24 cellular contexts compared by ENCODE assay signal in the genomic region with DNA sequence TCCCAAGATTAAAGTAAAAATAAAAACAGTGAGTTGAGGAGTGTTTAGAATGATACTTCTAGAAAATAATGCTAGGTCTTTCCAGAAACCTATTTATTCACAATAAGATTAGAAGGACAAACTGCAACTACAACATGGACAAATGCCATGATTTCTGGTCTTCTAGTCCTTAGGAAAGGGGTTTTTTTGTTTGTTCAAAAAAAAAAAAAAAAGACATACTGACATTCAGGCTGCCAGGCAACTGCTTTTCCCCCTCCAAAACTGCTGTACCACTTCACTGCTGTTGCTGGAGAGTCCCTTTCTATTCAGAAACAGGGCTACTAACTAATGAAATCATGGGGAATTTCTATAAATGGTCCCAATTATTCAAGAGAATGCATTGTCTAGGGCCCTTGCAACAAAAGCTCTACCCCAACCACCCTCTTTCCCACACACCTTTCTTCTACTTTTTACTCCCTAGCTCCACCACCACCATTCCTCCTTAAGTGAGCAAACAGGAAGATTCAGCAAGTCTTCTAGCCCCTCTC. TPM values are rescaled to one million over a fixed set of nuclear protein-coding genes. Genes with fewer than 3 reads are reported as not detected.
DNase-seq lines count a peak whose midpoint lies in the region; ATAC-seq, FAIRE-seq and TF ChIP-seq lines count a peak whose summit lies in the region.
"Had no signal": no experiment of that assay in that cellular context is flagged by ENCODE, and none has a peak within 500 bp of the region (broad histone marks: within the 10 kb centered on the region; RNA-seq: fewer than 3 reads in every experiment).

No MANE protein-coding gene starts in this region.

- no peak for TF ChIP-seq CTCF in neural progenitor cell (IDR thresholded peaks at IDR 0.05)

- no peaks in the 10 kb centered on the region for H3K27me3 Mint-ChIP-seq in neural progenitor cell (ENCODE audit: insufficient read depth, low read depth)
- H3K27me3 Mint-ChIP-seq in activated T-cell treated with anti-CD3 and anti-CD28 coated beads, Interleukin-2, amount 50 U/mL, for 24 hours = peaks cover 36% of the 10 kb centered on the region
- H3K27me3 Mint-ChIP-seq in naive thymus-derived CD8-positive, alpha-beta T cell = peaks cover 20 to 43% (median 27%) of the 10 kb centered on the region in 5 donors

- peaks cover 81% of the 10 kb centered on the region for H3K4me1 Mint-ChIP-seq in neural progenitor cell
- H3K4me1 Mint-ChIP-seq in activated T-cell treated with anti-CD3 and anti-CD28 coated beads, Interleukin-2, amount 50 U/mL, for 24 hours (ENCODE audit: low read depth) = no peaks in the 10 kb centered on the region
- H3K4me1 Mint-ChIP-seq in naive thymus-derived CD8-positive, alpha-beta T cell = peaks cover 0 to 33% (median 3%) of the 10 kb centered on the region in 4 donors
- H3K4me1 Mint-ChIP-seq: activated CD4-positive, alpha-beta T cell treated with anti-CD3 and anti-CD28 coated beads for 36 hours had no signal

- no peaks in the 10 kb centered on the region for H3K9me3 Mint-ChIP-seq in neural progenitor cell
- H3K9me3 Mint-ChIP-seq in activated T-cell treated with anti-CD3 and anti-CD28 coated beads, Interleukin-2, amount 50 U/mL, for 24 hours = no peaks in the 10 kb centered on the region
- peaks cover 0 to 4% (median 0%) of the 10 kb centered on the region in 9 donors for H3K9me3 Mint-ChIP-seq in naive thymus-derived CD8-positive, alpha-beta T cell

- H3F3A ChIP-seq in neural progenitor cell (ENCODE audit: low read depth) = peaks cover 39% of the 10 kb centered on the region

- 0 out of 2 replicates have a peak overlapping the region, but pooled peaks have one; percentile 32 for H3K27ac ChIP-seq in HUES6 (ENCODE audit: low read depth, low read length)
- peak overlapping the region; percentile 78 for H3K27ac ChIP-seq in neural progenitor cell
- H3K27ac ChIP-seq: left lung, spleen had no signal

- H3K4me3 Mint-ChIP-seq in neural progenitor cell = peak overlapping the region; percentile 69
- H3K4me3 Mint-ChIP-seq in activated T-cell treated with anti-CD3 and anti-CD28 coated beads, Interleukin-2, amount 50 U/mL, for 24 hours = no peak overlapping the region
- no peak overlapping the region for H3K4me3 Mint-ChIP-seq in naive thymus-derived CD8-positive, alpha-beta T cell
- H3K4me3 Mint-ChIP-seq: activated CD4-positive, alpha-beta T cell treated with anti-CD3 and anti-CD28 coated beads for 36 hours; activated T-cell treated with anti-CD3 and anti-CD28 coated beads, Interleukin-2, amount 50 U/mL, for 72 hours had no signal

- H3K27ac Mint-ChIP-seq in neural progenitor cell = peak overlapping the region; percentile 92
- no peak overlapping the region for H3K27ac Mint-ChIP-seq in activated T-cell treated with anti-CD3 and anti-CD28 coated beads, Interleukin-2, amount 50 U/mL, for 24 hours
- peak overlapping the region in 1 of 10 donors; percentile 60 for H3K27ac Mint-ChIP-seq in naive thymus-derived CD8-positive, alpha-beta T cell
- H3K27ac Mint-ChIP-seq: activated CD4-positive, alpha-beta T cell treated with anti-CD3 and anti-CD28 coated beads for 36 hours; activated T-cell treated with anti-CD3 and anti-CD28 coated beads, Interleukin-2, amount 50 U/mL, for 72 hours had no signal

- POLR2A ChIA-PET in naive thymus-derived CD8-positive, alpha-beta T cell (lab: Charles Lee) = no interaction called here

- no peaks in the 10 kb centered on the region for H3K9me3 ChIP-seq in HUES6 (ENCODE audit: control insufficient read depth, insufficient read depth, low read depth, low read length)
- no peaks in the 10 kb centered on the region for H3K9me3 ChIP-seq in endocrine pancreas (ENCODE audit: control insufficient read depth, low read length)
- H3K9me3 ChIP-seq in neural progenitor cell (ENCODE audit: low read depth) = no peaks in the 10 kb centered on the region
- H3K9me3 ChIP-seq: left lung, mucosa of descending colon, spleen had no signal

- no peak overlapping the region for H2AFZ ChIP-seq in neural progenitor cell (replicated peaks)

- H3K4me3 ChIP-seq in HUES6 (ENCODE audit: low read depth, low read length) (peak overlapping the region; percentile 7; the same call in 1 of the 2 replicates), endocrine pancreas (ENCODE audit: control insufficient read depth, insufficient read depth, low read length) (peak overlapping the region; percentile 14), neural progenitor cell (peak overlapping the region; percentile 4)
- H3K4me3 ChIP-seq: left lung, mucosa of descending colon, spleen had no signal

- no peak for ATAC-seq in GM21825 (IDR thresholded peaks at IDR 0.05; ENCODE audit: unreplicated experiment)
- no peak for ATAC-seq in naive thymus-derived CD8-positive, alpha-beta T cell
- ATAC-seq: activated CD4-positive, alpha-beta T cell treated with anti-CD3 and anti-CD28 coated beads for 36 hours; activated T-cell treated with anti-CD3 and anti-CD28 coated beads, Interleukin-2, amount 50 U/mL, for 72 hours; left lung; mucosa of descending colon had no signal

- no peaks in the 10 kb centered on the region for H3K27me3 ChIP-seq in HUES6 (ENCODE audit: control insufficient read depth, insufficient read depth, low read length)
- H3K27me3 ChIP-seq in endocrine pancreas (ENCODE audit: control insufficient read depth, insufficient read depth, low read length) = no peaks in the 10 kb centered on the region
- no peaks in the 10 kb centered on the region for H3K27me3 ChIP-seq in neural progenitor cell

- H3K9ac ChIP-seq in HUES6 (ENCODE audit: low read length) (no peak overlapping the region), endocrine pancreas (ENCODE audit: control insufficient read depth, insufficient read depth, low read length) (no peak overlapping the region), neural progenitor cell (no peak overlapping the region)

- H3K36me3 Mint-ChIP-seq in neural progenitor cell = peaks cover 11% of the 10 kb centered on the region
- no peaks in the 10 kb centered on the region for H3K36me3 Mint-ChIP-seq in activated T-cell treated with anti-CD3 and anti-CD28 coated beads, Interleukin-2, amount 50 U/mL, for 24 hours (ENCODE audit: low read depth)
- H3K36me3 Mint-ChIP-seq in naive thymus-derived CD8-positive, alpha-beta T cell = no peaks in the 10 kb centered on the region

- FAIRE-seq in G401.6 (lab: Jason Lieb, UNC) = peak; percentile 27
- FAIRE-seq: GM19239 had no signal

- peaks cover 100% of the 10 kb centered on the region for H3K79me2 ChIP-seq in neural progenitor cell (ENCODE audit: low read depth)

- H3K4me2 ChIP-seq in neural progenitor cell = peak overlapping the region; percentile 98

- H3K36me3 ChIP-seq in HUES6 (ENCODE audit: control insufficient read depth, insufficient read depth, low read length) = no peaks in the 10 kb centered on the region; the same call in 1 of the 2 replicates
- H3K36me3 ChIP-seq in endocrine pancreas (ENCODE audit: control insufficient read depth, insufficient read depth, low read length) = no peaks in the 10 kb centered on the region
- H3K36me3 ChIP-seq in neural progenitor cell = peaks cover 4% of the 10 kb centered on the region
- H3K36me3 ChIP-seq: left lung, spleen had no signal

- DNase-seq in neural progenitor cell (ENCODE audit: low spot score) (no peak), NCI-H82 (lab: John Stamatoyannopoulos, UW) (no peak)
- DNase-seq in activated T-cell treated with anti-CD3 and anti-CD28 coated beads, Interleukin-2, amount 50 U/mL, for 24 hours = no peak
- DNase-seq in naive thymus-derived CD8-positive, alpha-beta T cell = no peak
- DNase-seq: activated CD4-positive, alpha-beta T cell treated with anti-CD3 and anti-CD28 coated beads for 36 hours; activated naive CD4-positive, alpha-beta T cell treated with anti-CD3 and anti-CD28 coated beads, Interleukin-2, amount 50 U/mL, for 16 hours; activated T-cell treated with anti-CD3 and anti-CD28 coated beads, Interleukin-2, amount 50 U/mL, for 72 hours; AML-193; aorta; effector memory CD4-positive, alpha-beta T cell; KG1; left lung; mucosa of descending colon; MV-4-11; NCI-H1694 treated with DMSO at 0.1 percent for 48 hours; NCI-H345; spleen; SW 1271 had no signal

- H3K4me1 ChIP-seq in HUES6 (ENCODE audit: control insufficient read depth, insufficient read depth, low read length) (peaks cover 80% of the 10 kb centered on the region), endocrine pancreas (ENCODE audit: control insufficient read depth, insufficient read depth, low read length) (peaks cover 33% of the 10 kb centered on the region), neural progenitor cell (peaks cover 86% of the 10 kb centered on the region)

- peaks cover 100% of the 10 kb centered on the region for H4K20me1 ChIP-seq in neural progenitor cell (ENCODE audit: low read depth)

RNA-seq across cellular contexts. Expression of a gene that starts 14.0 kb away (rescaled TPM):
- 168 and 213 TPM in 2 replicates for total RNA-seq in neural progenitor cell (ENCODE audit: low replicate concordance)
- total RNA-seq in naive thymus-derived CD8-positive, alpha-beta T cell = under 1 TPM; 0.47 to 0.66 TPM
- not detected for polyA plus RNA-seq in naive thymus-derived CD8-positive, alpha-beta T cell
- total RNA-seq: activated CD4-positive, alpha-beta T cell treated with anti-CD3 and anti-CD28 coated beads for 36 hours; activated CD8-positive, alpha-beta memory T cell treated with anti-CD3 and anti-CD28 coated beads for 36 hours had no signal

Comparison
In these comparisons a context has a peak if more than half of its experiments do, and no peak if none do; other contexts are left out.
1. RNA of a gene that starts 14.0 kb away (total RNA-seq): 168 to 213 TPM in neural progenitor cell; 0.47 to 0.66 TPM in naive thymus-derived CD8-positive, alpha-beta T cell; every median in the first group is over 100 times any median in the second.
2. Peak in every context shown above with its lines, with median percentiles within 50 percentile points of each other: H3K4me3 ChIP-seq.